ENCODE assay signal across 8 cellular contexts in genomic region chr19:50804420-50805272, GRCh38. TPM values are rescaled to one million over a fixed set of nuclear protein-coding genes. Genes with fewer than 3 reads are reported as not detected.
DNase-seq lines count a peak whose midpoint lies in the region; ATAC-seq and TF ChIP-seq lines count a peak whose summit lies in the region.

No MANE protein-coding gene starts in this region.

- ATAC-seq in natural killer cell treated with Interleukin-12 subunit alpha and Interleukin-12 subunit beta and Interleukin-15 and Interleukin-18, amount 100 ng/mL, for 72 hours = peak; percentile 99

- peak overlapping the region; percentile 99 for H3K56ac ChIP-seq in H9 (ENCODE audit: insufficient read length, low read depth, low read length)

- H3K23ac ChIP-seq in H9 (ENCODE audit: insufficient read length, low read depth, low read length) = no peak overlapping the region

- no peaks in the 10 kb centered on the region for H3K27me3 ChIP-seq in H9 (ENCODE audit: insufficient read depth, low read length)

- TF ChIP-seq POLR2A in Raji (IDR thresholded peaks at IDR 0.05; ENCODE audit: insufficient read depth, low read depth, low read length) = peak; percentile 89

- H3K27me3 Mint-ChIP-seq in H9 (ENCODE audit: low read depth) = peaks cover 24% of the 10 kb centered on the region
- peaks cover 2% of the 10 kb centered on the region in 2 donors for H3K27me3 Mint-ChIP-seq in natural killer cell treated with Interleukin-12 subunit alpha and Interleukin-12 subunit beta and Interleukin-15 and Interleukin-18, amount 100 ng/mL, for 72 hours

- H3K79me2 ChIP-seq in H9 (ENCODE audit: insufficient read depth, low read length) = peaks cover 25% of the 10 kb centered on the region; the same call in 1 of the 2 replicates

- peak overlapping the region; percentile 79 for H2BK120ac ChIP-seq in H9 (ENCODE audit: low read depth, low read length, poor library complexity, severe bottlenecking)

- H3K36me3 Mint-ChIP-seq in H9 (ENCODE audit: insufficient read depth in 1 of 3, low read depth in 3 of 3) = peaks cover 34 to 45% (median 44%) of the 10 kb centered on the region in 3 experiments
- peaks cover 22% of the 10 kb centered on the region for H3K36me3 Mint-ChIP-seq in natural killer cell treated with Interleukin-12 subunit alpha and Interleukin-12 subunit beta and Interleukin-15 and Interleukin-18, amount 100 ng/mL, for 72 hours

- H3K9ac ChIP-seq in H9 (ENCODE audit: extremely low read depth, insufficient read length, low read length) = peak overlapping the region; percentile 100

- H3K9me3 Mint-ChIP-seq in H9 = peaks cover 3 to 9% of the 10 kb centered on the region in 2 experiments; a peak in 4 of 5 replicates
- H3K9me3 Mint-ChIP-seq in natural killer cell treated with Interleukin-12 subunit alpha and Interleukin-12 subunit beta and Interleukin-15 and Interleukin-18, amount 100 ng/mL, for 72 hours = no peaks in the 10 kb centered on the region

- peaks cover 5% of the 10 kb centered on the region; the same call in 1 of the 2 replicates for H3K4me1 ChIP-seq in H9 (ENCODE audit: insufficient read depth, low read length)

- H3K14ac ChIP-seq in H9 (ENCODE audit: insufficient read depth, low read length) = peak overlapping the region; percentile 99

- peak overlapping the region; percentile 98 for H3K27ac ChIP-seq in H9 (ENCODE audit: insufficient read length, low read depth, low read length)

- 0 out of 2 replicates have a peak overlapping the region, but pooled peaks have one; percentile 95 for H2BK15ac ChIP-seq in H9 (ENCODE audit: low read depth, low read length)

- WGBS in H9 (ENCODE audit: extremely low coverage, insufficient read length, low lambda C conversion rate) = no CpG with 5 or more reads among the region's 62 CpGs

- peak overlapping the region; percentile 100 for H2BK12ac ChIP-seq in H9 (ENCODE audit: insufficient read length, low read depth, low read length)

- peak overlapping the region; percentile 100 for H4K5ac ChIP-seq in H9 (ENCODE audit: insufficient read length, low read depth, low read length)

- H3K27ac Mint-ChIP-seq in H9 = peak overlapping the region; percentile 100
- peak overlapping the region; percentile 98 to 99 for H3K27ac Mint-ChIP-seq in natural killer cell treated with Interleukin-12 subunit alpha and Interleukin-12 subunit beta and Interleukin-15 and Interleukin-18, amount 100 ng/mL, for 72 hours

- no peaks in the 10 kb centered on the region for H3K9me3 ChIP-seq in H9 (ENCODE audit: control insufficient read depth, low read depth, low read length)

- H3K23me2 ChIP-seq in H9 (ENCODE audit: insufficient read length, low read depth, low read length, poor library complexity, severe bottlenecking) = peaks cover 11% of the 10 kb centered on the region

- H3K4ac ChIP-seq in H9 (ENCODE audit: low read depth, low read length) = peak overlapping the region; percentile 85; the same call in 1 of the 2 replicates

- peak overlapping the region; percentile 99 for H3K4me2 ChIP-seq in H9 (ENCODE audit: insufficient read depth, insufficient read length, low read length)

- H4K20me1 ChIP-seq in H9 (ENCODE audit: control insufficient read depth, insufficient read depth, insufficient read length) = peaks cover 2% of the 10 kb centered on the region

- H3K18ac ChIP-seq in H9 (ENCODE audit: insufficient read length, low read depth, low read length) = peak overlapping the region; percentile 99

- no peak overlapping the region for H2AK5ac ChIP-seq in H9 (ENCODE audit: insufficient read length, low read length)

- peaks cover 15 to 25% of the 10 kb centered on the region in 2 experiments for H3K4me1 Mint-ChIP-seq in H9
- H3K4me1 Mint-ChIP-seq in natural killer cell treated with Interleukin-12 subunit alpha and Interleukin-12 subunit beta and Interleukin-15 and Interleukin-18, amount 100 ng/mL, for 72 hours (ENCODE audit: low read depth in 2 of 2) = peaks cover 30 to 33% of the 10 kb centered on the region in 2 donors

- peak overlapping the region; percentile 99 for H3K4me3 ChIP-seq in fibroblast of pulmonary artery (replicated peaks; ENCODE audit: low read depth, low read length)

- DNase-seq in ELR (ENCODE audit: low read depth) (peak; percentile 99), H9 (peak; percentile 98), M059J (ENCODE audit: low read depth) (peak; percentile 98), fibroblast of pulmonary artery (ENCODE audit: low read depth) (peak; percentile 99)
- peak; percentile 99 for DNase-seq in activated effector memory CD4-positive, alpha-beta T cell treated with anti-CD3 and anti-CD28 coated beads, Interleukin-2, amount 50 U/mL, for 16 hours
- peak; percentile 98 for DNase-seq in natural killer cell treated with Interleukin-12 subunit alpha and Interleukin-12 subunit beta and Interleukin-15 and Interleukin-18, amount 100 ng/mL, for 72 hours (ENCODE audit: low spot score)
- DNase-seq in stimulated activated naive CD4-positive, alpha-beta T cell treated with Interleukin-2 at 50 U/mL for 16 hours (lab: John Stamatoyannopoulos, UW) = peak; percentile 98

- H3K4me3 Mint-ChIP-seq in H9 = peak overlapping the region; percentile 96 to 99
- peak overlapping the region; percentile 93 for H3K4me3 Mint-ChIP-seq in natural killer cell treated with Interleukin-12 subunit alpha and Interleukin-12 subunit beta and Interleukin-15 and Interleukin-18, amount 100 ng/mL, for 72 hours

- peak overlapping the region; percentile 100 for H2BK5ac ChIP-seq in H9 (ENCODE audit: insufficient read length, low read length)

- H2AFZ ChIP-seq in H9 (ENCODE audit: low read length) = peak overlapping the region; percentile 57

- H3T11ph ChIP-seq in H9 (ENCODE audit: low read length) = peak overlapping the region; percentile 74

- no peak overlapping the region for H4K91ac ChIP-seq in H9 (ENCODE audit: insufficient read length, low read depth, low read length)

- peak overlapping the region; percentile 99 for H4K8ac ChIP-seq in H9 (replicated peaks; ENCODE audit: insufficient read length, low read depth, low read length)

- peaks cover 9% of the 10 kb centered on the region for H3K79me1 ChIP-seq in H9 (ENCODE audit: insufficient read depth, low read depth, low read length, poor library complexity, severe bottlenecking)

- no peak overlapping the region for H2BK20ac ChIP-seq in H9 (ENCODE audit: low read depth, low read length, poor library complexity, severe bottlenecking)

- TF ChIP-seq CTCF in H9 (conservative IDR thresholded peaks at IDR 0.05) (no peak), fibroblast of pulmonary artery (IDR thresholded peaks at IDR 0.05; ENCODE audit: low read length, missing control alignments) (no peak)

RNA-seq across cellular contexts. Expression of gene ACP4, which starts 14.4 kb away (rescaled TPM):
- not detected in 2 replicates for total RNA-seq in H9 (2021)
- total RNA-seq in M059J (2014; rRNA removed; shearing (Covaris generic)) = not detected in 2 replicates
- total RNA-seq in natural killer cell treated with Interleukin-12 subunit alpha and Interleukin-12 subunit beta and Interleukin-15 and Interleukin-18, amount 100 ng/mL, for 72 hours = not detected

RNA-seq across cellular contexts. Expression of gene KLK1, which starts 18.9 kb away (rescaled TPM):
- total RNA-seq in H9 (2021) = 2.1 and 2.3 TPM in 2 replicates
- total RNA-seq in M059J (2014; rRNA removed; shearing (Covaris generic)) = not detected in 2 replicates
- total RNA-seq in natural killer cell treated with Interleukin-12 subunit alpha and Interleukin-12 subunit beta and Interleukin-15 and Interleukin-18, amount 100 ng/mL, for 72 hours = not detected

RNA-seq across cellular contexts. Expression of gene KLK15, which starts 28.7 kb away (rescaled TPM):
- total RNA-seq in H9 (2021) = not detected in 2 replicates
- total RNA-seq in M059J (2014; rRNA removed; shearing (Covaris generic)) = not detected in 2 replicates
- not detected for total RNA-seq in natural killer cell treated with Interleukin-12 subunit alpha and Interleukin-12 subunit beta and Interleukin-15 and Interleukin-18, amount 100 ng/mL, for 72 hours

RNA-seq across cellular contexts. Expression of gene GPR32, which starts 34.4 kb away (rescaled TPM):
- total RNA-seq in H9 (2021) = not detected in 2 replicates
- total RNA-seq in M059J (2014; rRNA removed; shearing (Covaris generic)) = not detected in 2 replicates
- not detected for total RNA-seq in natural killer cell treated with Interleukin-12 subunit alpha and Interleukin-12 subunit beta and Interleukin-15 and Interleukin-18, amount 100 ng/mL, for 72 hours

RNA-seq across cellular contexts. Expression of gene KLK3, which starts 50.1 kb away (rescaled TPM):
- total RNA-seq in H9 (2021) = not detected in 2 replicates
- total RNA-seq in M059J (2014; rRNA removed; shearing (Covaris generic)) = not detected in 2 replicates
- total RNA-seq in natural killer cell treated with Interleukin-12 subunit alpha and Interleukin-12 subunit beta and Interleukin-15 and Interleukin-18, amount 100 ng/mL, for 72 hours = not detected

Comparison
In these comparisons a context has a peak if more than half of its experiments do, and no peak if none do; other contexts are left out.
1. Peak in every context shown above with its lines: DNase-seq, ATAC-seq, H3K4me3 ChIP-seq and H3K27ac ChIP-seq.